In the genomic region with DNA sequence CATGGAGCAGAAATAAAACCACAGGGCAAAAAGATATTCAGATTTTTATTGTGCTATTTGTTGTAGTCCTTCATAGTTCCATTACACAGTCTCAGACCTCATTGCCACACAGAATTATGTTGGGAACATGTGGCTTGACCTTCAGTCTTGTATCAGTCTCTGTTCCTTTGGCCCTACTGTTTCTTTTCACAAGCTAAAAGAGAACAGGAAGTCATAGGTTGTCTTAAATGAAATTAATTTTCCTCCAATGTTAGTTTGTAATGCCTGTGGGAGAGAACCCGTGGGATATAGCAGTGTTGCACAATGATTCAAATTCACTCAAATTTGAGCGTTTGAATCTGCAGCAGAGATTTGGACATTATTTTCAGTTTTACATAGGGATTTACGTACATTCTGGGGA, we compare ENCODE assay signal across 15 cellular contexts.
DNase-seq lines count a peak whose midpoint lies in the region; ATAC-seq and TF ChIP-seq lines count a peak whose summit lies in the region.
"Had no signal": no experiment of that assay in that cellular context is flagged by ENCODE, and none has a peak within 500 bp of the region (broad histone marks: within the 10 kb centered on the region; RNA-seq: fewer than 3 reads in every experiment).

No MANE protein-coding gene starts in this region.

- no peak for TF ChIP-seq CTCF in heart left ventricle (IDR thresholded peaks at IDR 0.05)
- no peak for TF ChIP-seq CTCF in gastroesophageal sphincter (IDR thresholded peaks at IDR 0.05)

- WGBS in right cardiac atrium, result 67% methylated on average over 3 of the region's 3 CpGs
- 64 to 76% (median 72%) methylated on average over 3 of the region's 3 CpGs for WGBS in heart left ventricle, 4 donors
- 55 to 57% methylated on average over 3 of the region's 3 CpGs for WGBS in gastroesophageal sphincter (ENCODE audit: low coverage in 1 of 2), 2 donors
- WGBS in aorta, 2 donors, result 50 to 53% methylated on average over 3 of the region's 3 CpGs

- ATAC-seq in right cardiac atrium (peak; percentile 42 to 77), heart left ventricle (no peak), gastroesophageal sphincter (peak; percentile 32), aorta (ENCODE audit: low FRiP score) (peak; percentile 60), HG03469 (IDR thresholded peaks at IDR 0.05; ENCODE audit: unreplicated experiment) (no peak)

- H3K9me3 ChIP-seq in right cardiac atrium (ENCODE audit: control insufficient read depth, low read length) (no peaks in the 10 kb centered on the region), heart left ventricle (no peaks in the 10 kb centered on the region), gastroesophageal sphincter (peaks cover 0 to 8% (median 0%) of the 10 kb centered on the region in 3 donors), aorta (ENCODE audit: control insufficient read depth, low read length) (no peaks in the 10 kb centered on the region)
- H3K9me3 ChIP-seq: HAP-1 had no signal

- H3K36me3 ChIP-seq in heart left ventricle, result no peaks in the 10 kb centered on the region
- H3K36me3 ChIP-seq in gastroesophageal sphincter, result peaks cover 0 to 9% of the 10 kb centered on the region in 2 donors
- no peaks in the 10 kb centered on the region for H3K36me3 ChIP-seq in aorta (ENCODE audit: control insufficient read depth in 1 of 2, insufficient read depth in 2 of 2, low read length in 1 of 2)
- H3K36me3 ChIP-seq: HAP-1 had no signal

- H3K4me1 ChIP-seq in right cardiac atrium (ENCODE audit: control insufficient read depth, insufficient read depth, low read length) (no peaks in the 10 kb centered on the region), heart left ventricle (no peaks in the 10 kb centered on the region), gastroesophageal sphincter (no peaks in the 10 kb centered on the region), aorta (ENCODE audit: control insufficient read depth in 1 of 2, insufficient read depth in 2 of 2, low read length in 2 of 2) (no peaks in the 10 kb centered on the region)

- H3K4me3 ChIP-seq in right cardiac atrium (ENCODE audit: low read length) (no peak overlapping the region), heart left ventricle (no peak overlapping the region), gastroesophageal sphincter (no peak overlapping the region), aorta (ENCODE audit: low read length in 2 of 2) (no peak overlapping the region)
- H3K4me3 ChIP-seq: HAP-1 had no signal

- DNase-seq in right cardiac atrium (no peak), heart left ventricle (no peak), aorta (no peak), EL (no peak)
- DNase-seq: C1 segment of cervical spinal cord; Calu3; CD4-positive, alpha-beta memory T cell; COR-L47; DMS53; DMS79 treated with DMSO at 0.1 percent for 48 hours; GOT3; HFFc6 had no signal

- no peak for TF ChIP-seq POLR2A in heart left ventricle (IDR thresholded peaks at IDR 0.05)
- no peak for TF ChIP-seq POLR2A in gastroesophageal sphincter (IDR thresholded peaks at IDR 0.05)

- H3K27ac ChIP-seq in right cardiac atrium (ENCODE audit: low read length), result no peak overlapping the region
- no peak overlapping the region for H3K27ac ChIP-seq in heart left ventricle
- H3K27ac ChIP-seq in gastroesophageal sphincter, result no peak overlapping the region
- no peak overlapping the region for H3K27ac ChIP-seq in aorta (ENCODE audit: low read depth in 1 of 2, low read length in 2 of 2)

- intact Hi-C loops in right cardiac atrium (cut with DNase I) (no loop called here), heart left ventricle (cut with DNase I) (no loop called here), aorta (cut with DNase I) (no loop called here)

- no peak for TF ChIP-seq EP300 in gastroesophageal sphincter (IDR thresholded peaks at IDR 0.05)

- no peaks in the 10 kb centered on the region for H3K27me3 ChIP-seq in right cardiac atrium (ENCODE audit: control insufficient read depth, insufficient read depth)
- H3K27me3 ChIP-seq in heart left ventricle, result no peaks in the 10 kb centered on the region
- no peaks in the 10 kb centered on the region for H3K27me3 ChIP-seq in gastroesophageal sphincter
- H3K27me3 ChIP-seq in aorta (ENCODE audit: control insufficient read depth in 1 of 2, insufficient read depth in 2 of 2, low read length in 1 of 2), result no peaks in the 10 kb centered on the region

Comparison
In these comparisons a context has a peak if more than half of its experiments do, and no peak if none do; other contexts are left out.
1. ATAC-seq: peak in right cardiac atrium (2 of 2), gastroesophageal sphincter (single experiment) and aorta (single experiment); none in heart left ventricle (0 of 4) and HG03469 (single experiment).